1 cellular context compared by ENCODE assay signal in the genomic region with DNA sequence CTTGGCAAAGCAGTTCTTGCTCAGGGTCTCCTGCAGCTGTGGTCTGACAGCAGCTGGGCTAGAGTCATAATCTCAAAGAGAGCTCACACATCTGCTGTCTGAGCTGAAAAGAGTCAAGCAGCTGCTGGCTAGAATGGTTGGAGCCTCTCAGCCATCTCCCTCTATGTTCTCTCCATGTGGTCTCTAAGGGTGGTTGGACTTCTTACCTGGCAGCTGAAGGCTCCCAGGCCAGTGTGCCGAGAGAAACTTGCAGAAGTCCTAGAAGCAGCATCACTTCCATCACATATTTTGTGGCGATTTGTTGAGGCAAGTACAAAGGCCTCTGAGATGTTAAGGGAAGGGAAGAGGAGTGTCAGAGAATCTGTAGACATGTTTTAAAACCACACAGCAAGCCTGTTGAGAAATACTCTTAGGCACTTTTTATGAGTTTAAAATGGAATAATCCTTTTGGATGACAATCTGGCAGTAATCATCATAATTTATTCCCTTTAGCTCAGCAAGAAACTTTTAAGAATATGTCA.
TF ChIP-seq lines count a peak whose summit lies in the region.

No MANE protein-coding gene starts in this region.

TF ChIP-seq in HEK293, 187 proteins besides CTCF, POLR2A, EP300 and RAD21 (continued from another document):
- peak; percentile 59; the same call in 1 of the 2 replicates for TF ChIP-seq PRDM6 (tag by site-specific recombination; IDR thresholded peaks at IDR 0.05)
- no peak for TF ChIP-seq KLF1 (tag by site-specific recombination; IDR thresholded peaks at IDR 0.05)
- TF ChIP-seq ZBTB17 (tag by site-specific recombination; IDR thresholded peaks at IDR 0.05): 0 out of 2 replicates have a peak, but pooled peaks have one; percentile 15
- no peak for TF ChIP-seq SETDB1 (IDR thresholded peaks at IDR 0.05; ENCODE audit: insufficient read length, low read length)
- no peak for TF ChIP-seq ZNF514 (tag by site-specific recombination; IDR thresholded peaks at IDR 0.05)
- TF ChIP-seq HOXC10 (CRISPR knock-in tag; IDR thresholded peaks at IDR 0.05): no peak
- no peak for TF ChIP-seq ZNF658 (tag by site-specific recombination; IDR thresholded peaks at IDR 0.05)
- TF ChIP-seq ZIC2 (tag by site-specific recombination; IDR thresholded peaks at IDR 0.05): peak; percentile 39; the same call in 1 of the 2 replicates
- no peak for TF ChIP-seq ZNF184 (tag by site-specific recombination; IDR thresholded peaks at IDR 0.05)
- no peak for TF ChIP-seq ZNF433 (tag by site-specific recombination; IDR thresholded peaks at IDR 0.05; ENCODE audit: low read depth)
- TF ChIP-seq ZNF791 (tag by site-specific recombination; IDR thresholded peaks at IDR 0.05): no peak
- TF ChIP-seq ZNF830 (tag by site-specific recombination; IDR thresholded peaks at IDR 0.05; ENCODE audit: low read depth): no peak
